In genomic region chr10:79190740-79191261, GRCh38 we compare ENCODE assay signal across 1 cellular context.
A peak's percentile ranks its signal among the peaks of the same experiment; 100 is the strongest.
TF ChIP-seq lines count a peak whose summit lies in the region.

No MANE protein-coding gene starts in this region.

TF ChIP-seq in K562, 482 proteins besides CTCF, POLR2A, EP300 and RAD21 (continued from another document):
- TF ChIP-seq WHSC1 (IDR thresholded peaks at IDR 0.05; ENCODE audit: low read length) (peak; percentile 41), HNRNPUL1 (IDR thresholded peaks at IDR 0.05; ENCODE audit: low read length) (no peak), ELK1 (CRISPR knock-in tag; IDR thresholded peaks at IDR 0.05) (no peak), ZBTB17 (CRISPR knock-in tag; IDR thresholded peaks at IDR 0.05) (peak; percentile 94), MLLT1 (IDR thresholded peaks at IDR 0.05) (peak in 1 of 2 experiments; percentile 92; a peak in 2 of 4 replicates), ARID3B (CRISPR knock-in tag; IDR thresholded peaks at IDR 0.05; ENCODE audit: borderline replicate concordance) (no peak)
TF ChIP-seq in K562: peak in this region for 4.
